ENCODE assay signal across 18 cellular contexts in the genomic region with DNA sequence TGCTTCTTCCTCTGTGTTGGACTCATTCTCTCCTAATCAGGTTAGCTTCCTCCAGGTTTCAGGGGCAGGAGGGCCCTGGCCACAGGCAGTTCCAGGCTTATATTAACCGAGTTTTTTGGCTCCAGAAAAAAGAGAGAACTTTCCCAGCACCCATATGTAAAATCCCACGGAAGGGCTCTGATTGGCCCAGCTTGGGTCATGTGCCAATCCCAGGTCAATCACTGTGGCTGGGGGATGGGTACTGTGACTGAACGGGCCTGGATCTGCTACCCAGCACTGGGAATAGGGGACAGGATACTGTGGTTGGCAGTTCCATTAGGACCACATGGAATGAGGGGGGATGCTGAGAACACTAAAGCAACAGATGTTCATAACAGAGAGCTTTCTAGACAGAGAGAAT. TPM values are rescaled to one million over a fixed set of nuclear protein-coding genes. Genes with fewer than 3 reads are reported as not detected.
DNase-seq lines count a peak whose midpoint lies in the region; ATAC-seq and TF ChIP-seq lines count a peak whose summit lies in the region.
"Had no signal": no experiment of that assay in that cellular context is flagged by ENCODE, and none has a peak within 500 bp of the region (broad histone marks: within the 10 kb centered on the region; RNA-seq: fewer than 3 reads in every experiment).

No MANE protein-coding gene starts in this region.

- peak overlapping the region; percentile 15 for H3K27ac Mint-ChIP-seq in activated T-cell treated with anti-CD3 and anti-CD28 coated beads, Interleukin-2, amount 50 U/mL, for 24 hours
- no peak overlapping the region for H3K27ac Mint-ChIP-seq in glutamatergic neuron (ENCODE audit: unreplicated experiment)
- no peak overlapping the region for H3K27ac Mint-ChIP-seq in activated naive CD4-positive, alpha-beta T cell treated with anti-CD3 and anti-CD28 coated beads for 36 hours
- H3K27ac Mint-ChIP-seq: CD4-positive, CD25-positive, alpha-beta regulatory T cell had no signal

- H3K4me3 Mint-ChIP-seq in activated T-cell treated with anti-CD3 and anti-CD28 coated beads, Interleukin-2, amount 50 U/mL, for 24 hours: no peak overlapping the region
- H3K4me3 Mint-ChIP-seq in glutamatergic neuron (ENCODE audit: unreplicated experiment): peak overlapping the region; percentile 23
- no peak overlapping the region for H3K4me3 Mint-ChIP-seq in activated naive CD4-positive, alpha-beta T cell treated with anti-CD3 and anti-CD28 coated beads for 36 hours
- H3K4me3 Mint-ChIP-seq: CD4-positive, CD25-positive, alpha-beta regulatory T cell had no signal

- no peaks in the 10 kb centered on the region for H3K27me3 Mint-ChIP-seq in activated T-cell treated with anti-CD3 and anti-CD28 coated beads, Interleukin-2, amount 50 U/mL, for 24 hours
- H3K27me3 Mint-ChIP-seq in glutamatergic neuron (ENCODE audit: unreplicated experiment): no peaks in the 10 kb centered on the region
- H3K27me3 Mint-ChIP-seq in activated naive CD4-positive, alpha-beta T cell treated with anti-CD3 and anti-CD28 coated beads for 36 hours (ENCODE audit: low read depth): no peaks in the 10 kb centered on the region

- no peak for TF ChIP-seq CTCF in glutamatergic neuron (IDR thresholded peaks at IDR 0.05; ENCODE audit: partially characterized antibody, unreplicated experiment)

- no peaks in the 10 kb centered on the region for H3K36me3 Mint-ChIP-seq in activated T-cell treated with anti-CD3 and anti-CD28 coated beads, Interleukin-2, amount 50 U/mL, for 24 hours (ENCODE audit: low read depth)
- H3K36me3 Mint-ChIP-seq in glutamatergic neuron (ENCODE audit: unreplicated experiment): peaks cover 5% of the 10 kb centered on the region
- no peaks in the 10 kb centered on the region for H3K36me3 Mint-ChIP-seq in activated naive CD4-positive, alpha-beta T cell treated with anti-CD3 and anti-CD28 coated beads for 36 hours (ENCODE audit: low read depth)
- H3K36me3 Mint-ChIP-seq: CD4-positive, CD25-positive, alpha-beta regulatory T cell had no signal

- no peak for ATAC-seq in HG03439 (IDR thresholded peaks at IDR 0.05; ENCODE audit: unreplicated experiment)
- no peak for ATAC-seq in HG03520 (IDR thresholded peaks at IDR 0.05; ENCODE audit: unreplicated experiment)
- ATAC-seq: GM12878, HCT116 had no signal

- DNase-seq in activated T-cell treated with anti-CD3 and anti-CD28 coated beads, Interleukin-2, amount 50 U/mL, for 24 hours: no peak
- no peak for DNase-seq in activated T-cell treated with anti-CD3 and anti-CD28 coated beads, Interleukin-2, amount 50 U/mL, for 48 hours
- DNase-seq in RPMI7951 (ENCODE audit: low read depth): peak; percentile 31
- no peak for DNase-seq in glutamatergic neuron
- no peak for DNase-seq in activated naive CD4-positive, alpha-beta T cell treated with anti-CD3 and anti-CD28 coated beads for 36 hours
- DNase-seq: CD4-positive, CD25-positive, alpha-beta regulatory T cell; MG63; NCI-H1417; NCI-H1694; NCI-H2029 treated with DMSO at 0.1 percent for 48 hours; NCI-H226; NCI-H510A; PC-9; SHP77 treated with DMSO at 0.1 percent for 48 hours had no signal

- no peaks in the 10 kb centered on the region for H3K9me3 Mint-ChIP-seq in activated T-cell treated with anti-CD3 and anti-CD28 coated beads, Interleukin-2, amount 50 U/mL, for 24 hours
- H3K9me3 Mint-ChIP-seq in glutamatergic neuron (ENCODE audit: unreplicated experiment): peaks cover 6% of the 10 kb centered on the region
- no peaks in the 10 kb centered on the region for H3K9me3 Mint-ChIP-seq in activated naive CD4-positive, alpha-beta T cell treated with anti-CD3 and anti-CD28 coated beads for 36 hours
- H3K9me3 Mint-ChIP-seq: CD4-positive, CD25-positive, alpha-beta regulatory T cell had no signal

- intact Hi-C loops in activated naive CD4-positive, alpha-beta T cell treated with anti-CD3 and anti-CD28 coated beads for 36 hours (cut with micrococcal nuclease): no loop called here

- CTCF ChIA-PET in activated naive CD4-positive, alpha-beta T cell treated with anti-CD3 and anti-CD28 coated beads for 36 hours (lab: Charles Lee): no interaction called here

- H3K4me1 Mint-ChIP-seq in activated T-cell treated with anti-CD3 and anti-CD28 coated beads, Interleukin-2, amount 50 U/mL, for 24 hours (ENCODE audit: low read depth): no peaks in the 10 kb centered on the region
- peaks cover 4% of the 10 kb centered on the region for H3K4me1 Mint-ChIP-seq in glutamatergic neuron (ENCODE audit: low read depth, unreplicated experiment)
- no peaks in the 10 kb centered on the region for H3K4me1 Mint-ChIP-seq in activated naive CD4-positive, alpha-beta T cell treated with anti-CD3 and anti-CD28 coated beads for 36 hours (ENCODE audit: low read depth)
- H3K4me1 Mint-ChIP-seq: CD4-positive, CD25-positive, alpha-beta regulatory T cell had no signal

RNA-seq across cellular contexts. Expression of a gene that starts 51.0 kb away (rescaled TPM):
- total RNA-seq in RPMI7951 (2014; rRNA removed; shearing (Covaris generic)): 100 and 110 TPM in 2 replicates
- 3.4 TPM for total RNA-seq in glutamatergic neuron (ENCODE audit: unreplicated experiment)
- total RNA-seq in activated naive CD4-positive, alpha-beta T cell treated with anti-CD3 and anti-CD28 coated beads for 36 hours: 10 to 100 TPM; 60.8 to 62.3 TPM

Comparison
In these comparisons a context has a peak if more than half of its experiments do, and no peak if none do; other contexts are left out.
1. RNA of a gene that starts 51.0 kb away (total RNA-seq): 100 to 110 TPM in RPMI7951 and 60.8 to 62.3 TPM in activated naive CD4-positive, alpha-beta T cell treated with anti-CD3 and anti-CD28 coated beads for 36 hours; 3.4 TPM in glutamatergic neuron (single experiment); every median in the first group is over 10 times any median in the second.